21 cellular contexts compared by ENCODE assay signal in the genomic region with DNA sequence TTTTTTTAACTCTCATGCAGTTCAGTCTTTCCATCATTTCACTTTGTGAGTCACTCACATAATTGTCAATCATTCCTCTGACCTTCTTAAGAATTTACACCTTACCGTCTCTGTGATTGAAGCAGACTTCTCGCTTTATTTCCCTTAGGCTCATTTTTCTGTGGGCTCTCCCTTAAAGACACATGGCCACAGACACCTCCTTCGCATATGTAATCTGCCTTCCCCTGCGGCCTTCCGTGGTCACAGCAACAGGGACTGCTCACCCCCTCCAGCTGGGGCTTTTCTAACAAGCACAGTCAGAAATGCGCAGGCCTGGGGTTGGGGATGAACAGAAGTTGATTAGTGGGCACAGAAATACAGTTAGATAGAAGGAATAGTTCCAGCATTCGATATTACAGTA. TPM values are rescaled to one million over a fixed set of nuclear protein-coding genes. Genes with fewer than 3 reads are reported as not detected.
DNase-seq lines count a peak whose midpoint lies in the region; ATAC-seq lines count a peak whose summit lies in the region.
"Had no signal": no experiment of that assay in that cellular context is flagged by ENCODE, and none has a peak within 500 bp of the region (broad histone marks: within the 10 kb centered on the region; RNA-seq: fewer than 3 reads in every experiment).

No MANE protein-coding gene starts in this region.

- no peak overlapping the region for H3K4me3 Mint-ChIP-seq in activated CD4-positive, alpha-beta T cell treated with anti-CD3 and anti-CD28 coated beads for 36 hours
- H3K4me3 Mint-ChIP-seq in activated T-helper 1 cell treated with anti-CD3 and anti-CD28 coated beads, Interleukin-12 subunit alpha, Interleukin-12 subunit beta, Interleukin-2, Interleukin-4 antibody, amounts not matched to agents 30 ng/mL and 10 ng/mL and 1 ng/mL, durations not matched to agents 14 hours and 24 hours and 36 hours = no peak overlapping the region
- H3K4me3 Mint-ChIP-seq: T-helper 1 cell treated with Interleukin-12 subunit alpha and Interleukin-12 subunit beta and Interleukin-4 antibody, amounts not matched to agents 30 μg/mL and 1 μg/mL, for 36 hours had no signal

- H3K36me3 ChIP-seq in mesendoderm (ENCODE audit: control insufficient read depth, insufficient read depth, low read length) = no peaks in the 10 kb centered on the region

- peak; percentile 42 for ATAC-seq in activated CD4-positive, alpha-beta T cell treated with anti-CD3 and anti-CD28 coated beads for 36 hours
- ATAC-seq: HepG2, left colon, psoas muscle, Right ventricle myocardium inferior had no signal

- CTCF ChIA-PET in activated CD4-positive, alpha-beta T cell treated with anti-CD3 and anti-CD28 coated beads for 36 hours (lab: Charles Lee) = no interaction called here

- POLR2A ChIA-PET in activated CD4-positive, alpha-beta T cell treated with anti-CD3 and anti-CD28 coated beads for 36 hours (lab: Charles Lee) = no interaction called here

- H3K27me3 Mint-ChIP-seq in activated CD4-positive, alpha-beta T cell treated with anti-CD3 and anti-CD28 coated beads for 36 hours = no peaks in the 10 kb centered on the region
- H3K27me3 Mint-ChIP-seq in activated T-helper 1 cell treated with anti-CD3 and anti-CD28 coated beads, Interleukin-12 subunit alpha, Interleukin-12 subunit beta, Interleukin-2, Interleukin-4 antibody, amounts not matched to agents 30 ng/mL and 10 ng/mL and 1 ng/mL, durations not matched to agents 14 hours and 24 hours and 36 hours (ENCODE audit: insufficient read depth) = no peaks in the 10 kb centered on the region

- no peak overlapping the region for H3K56ac ChIP-seq in mesendoderm (ENCODE audit: low read length)

- H3K36me3 Mint-ChIP-seq in activated CD4-positive, alpha-beta T cell treated with anti-CD3 and anti-CD28 coated beads for 36 hours (ENCODE audit: low read depth) = peaks cover 21% of the 10 kb centered on the region
- H3K36me3 Mint-ChIP-seq in activated T-helper 1 cell treated with anti-CD3 and anti-CD28 coated beads, Interleukin-12 subunit alpha, Interleukin-12 subunit beta, Interleukin-2, Interleukin-4 antibody, amounts not matched to agents 30 ng/mL and 10 ng/mL and 1 ng/mL, durations not matched to agents 14 hours and 24 hours and 36 hours (ENCODE audit: low read depth) = peaks cover 11% of the 10 kb centered on the region

- H2BK120ac ChIP-seq in mesendoderm (ENCODE audit: low read depth, low read length) = no peak overlapping the region

- no peaks in the 10 kb centered on the region for H3K4me1 ChIP-seq in mesendoderm (ENCODE audit: control insufficient read depth, low read depth, low read length)

- H2AK5ac ChIP-seq in mesendoderm (ENCODE audit: low read length) = no peak overlapping the region

- peaks cover 5% of the 10 kb centered on the region for H3K4me1 Mint-ChIP-seq in activated CD4-positive, alpha-beta T cell treated with anti-CD3 and anti-CD28 coated beads for 36 hours
- H3K4me1 Mint-ChIP-seq in activated T-helper 1 cell treated with anti-CD3 and anti-CD28 coated beads, Interleukin-12 subunit alpha, Interleukin-12 subunit beta, Interleukin-2, Interleukin-4 antibody, amounts not matched to agents 30 ng/mL and 10 ng/mL and 1 ng/mL, durations not matched to agents 14 hours and 24 hours and 36 hours (ENCODE audit: low read depth) = peaks cover 4% of the 10 kb centered on the region

- no peaks in the 10 kb centered on the region for H3K9me3 Mint-ChIP-seq in activated CD4-positive, alpha-beta T cell treated with anti-CD3 and anti-CD28 coated beads for 36 hours (ENCODE audit: low read depth)
- no peaks in the 10 kb centered on the region for H3K9me3 Mint-ChIP-seq in activated T-helper 1 cell treated with anti-CD3 and anti-CD28 coated beads, Interleukin-12 subunit alpha, Interleukin-12 subunit beta, Interleukin-2, Interleukin-4 antibody, amounts not matched to agents 30 ng/mL and 10 ng/mL and 1 ng/mL, durations not matched to agents 14 hours and 24 hours and 36 hours
- H3K9me3 Mint-ChIP-seq: T-helper 1 cell treated with Interleukin-12 subunit alpha and Interleukin-12 subunit beta and Interleukin-4 antibody, amounts not matched to agents 30 μg/mL and 1 μg/mL, for 36 hours had no signal

- DNase-seq in activated CD4-positive, alpha-beta T cell treated with anti-CD3 and anti-CD28 coated beads for 36 hours = peak; percentile 32
- DNase-seq in activated CD4-positive, alpha-beta T cell treated with anti-CD3 and anti-CD28 coated beads for 1 hour = no peak
- DNase-seq in activated T-helper 1 cell treated with anti-CD3 and anti-CD28 coated beads, Interleukin-12 subunit alpha, Interleukin-12 subunit beta, Interleukin-2, Interleukin-4 antibody, amounts not matched to agents 30 ng/mL and 10 ng/mL and 1 ng/mL, durations not matched to agents 14 hours and 24 hours and 36 hours (ENCODE audit: low spot score) = no peak
- DNase-seq in mesendoderm (peak; percentile 80), HUDEP-2 (lab: John Stamatoyannopoulos, UW; ENCODE audit: unreplicated experiment in 76 of 76) (no peak), EL (no peak), amniotic stem cell (lab: John Stamatoyannopoulos, UW) (no peak)
- peak; percentile 2 for DNase-seq in stimulated activated CD8-positive, alpha-beta memory T cell treated with anti-CD3 and anti-CD28 coated beads, Interleukin-4, amount 100 ng/mL, for 24 hours (ENCODE audit: low read depth)
- DNase-seq: 8988T; activated CD8-positive, alpha-beta memory T cell treated with anti-CD3 and anti-CD28 coated beads, Interleukin-2, amount 50 U/mL, for 48 hours; amygdala; HCEC 1CT; left colon; NCI-H2029 treated with DMSO at 0.1 percent for 48 hours; NCI-H510A treated with DMSO at 0.1 percent for 48 hours; psoas muscle had no signal

- no peak overlapping the region for H2BK5ac ChIP-seq in mesendoderm (ENCODE audit: low read length)

- no CpG with 5 or more reads among the region's 7 CpGs for WGBS in mesendoderm (ENCODE audit: extremely low coverage, insufficient coverage, low lambda C conversion rate)

- H3K27ac Mint-ChIP-seq in activated CD4-positive, alpha-beta T cell treated with anti-CD3 and anti-CD28 coated beads for 36 hours = no peak overlapping the region
- H3K27ac Mint-ChIP-seq in activated T-helper 1 cell treated with anti-CD3 and anti-CD28 coated beads, Interleukin-12 subunit alpha, Interleukin-12 subunit beta, Interleukin-2, Interleukin-4 antibody, amounts not matched to agents 30 ng/mL and 10 ng/mL and 1 ng/mL, durations not matched to agents 14 hours and 24 hours and 36 hours = peak overlapping the region; percentile 2
- H3K27ac Mint-ChIP-seq: T-helper 1 cell treated with Interleukin-12 subunit alpha and Interleukin-12 subunit beta and Interleukin-4 antibody, amounts not matched to agents 30 μg/mL and 1 μg/mL, for 36 hours had no signal

- no peaks in the 10 kb centered on the region for H3K79me1 ChIP-seq in mesendoderm (ENCODE audit: low read length)

- no peaks in the 10 kb centered on the region for H3K27me3 ChIP-seq in mesendoderm (ENCODE audit: insufficient read depth, low read length, poor library complexity)
- H3K27me3 ChIP-seq: BLaER1 treated with 17β-estradiol and CSF1 and Interleukin-3, amounts not matched to agents 10 nM and 100 nM had no signal

- H2BK15ac ChIP-seq in mesendoderm (replicated peaks; ENCODE audit: low read depth) = no peak overlapping the region

- no peak overlapping the region for H3K4me2 ChIP-seq in mesendoderm (ENCODE audit: low read length)
- H3K4me2 ChIP-seq: BLaER1 treated with 17β-estradiol and CSF1 and Interleukin-3, amounts not matched to agents 10 nM and 100 nM had no signal

- no peak overlapping the region for H3K4me3 ChIP-seq in mesendoderm (ENCODE audit: low read length)
- H3K4me3 ChIP-seq: BLaER1 treated with 17β-estradiol and CSF1 and Interleukin-3, amounts not matched to agents 10 nM and 100 nM; psoas muscle; thoracic aorta had no signal

- intact Hi-C loops in activated CD4-positive, alpha-beta T cell treated with anti-CD3 and anti-CD28 coated beads for 36 hours (cut with DNase I, micrococcal nuclease) = no loop called here
- intact Hi-C loops in activated T-helper 1 cell treated with anti-CD3 and anti-CD28 coated beads, Interleukin-12 subunit alpha, Interleukin-12 subunit beta, Interleukin-2, Interleukin-4 antibody, amounts not matched to agents 30 ng/mL and 10 ng/mL and 1 ng/mL, durations not matched to agents 14 hours and 24 hours and 36 hours (cut with micrococcal nuclease) = no loop called here

- H3K27ac ChIP-seq in mesendoderm (ENCODE audit: low read depth, low read length) = no peak overlapping the region
- H3K27ac ChIP-seq: BLaER1 treated with 17β-estradiol and CSF1 and Interleukin-3, amounts not matched to agents 10 nM and 100 nM; psoas muscle; thoracic aorta had no signal

- H3K9ac ChIP-seq in mesendoderm (ENCODE audit: low read length) = no peak overlapping the region
- H3K9ac ChIP-seq: BLaER1 treated with 17β-estradiol and CSF1 and Interleukin-3, amounts not matched to agents 10 nM and 100 nM had no signal

- H3K79me2 ChIP-seq in mesendoderm (ENCODE audit: control insufficient read depth, insufficient read depth, low read length) = no peaks in the 10 kb centered on the region

- no peak overlapping the region for H4K8ac ChIP-seq in mesendoderm (ENCODE audit: low read depth, low read length)

- no peak overlapping the region for H3K4ac ChIP-seq in mesendoderm (ENCODE audit: low read depth, low read length)

- H4K5ac ChIP-seq in mesendoderm (ENCODE audit: low read length) = no peak overlapping the region

- H3K23ac ChIP-seq in mesendoderm (ENCODE audit: low read length) = no peak overlapping the region

- no peak overlapping the region for H3K18ac ChIP-seq in mesendoderm (ENCODE audit: low read length)

RNA-seq across cellular contexts. Expression of a gene that starts 23.0 kb away (rescaled TPM):
- 10 to 100 TPM; 43.9 to 54.5 TPM for total RNA-seq in activated CD4-positive, alpha-beta T cell treated with anti-CD3 and anti-CD28 coated beads for 36 hours
- 39.7 and 40.9 TPM in 2 replicates for total RNA-seq in activated T-helper 1 cell treated with anti-CD3 and anti-CD28 coated beads, Interleukin-12 subunit alpha, Interleukin-12 subunit beta, Interleukin-2, Interleukin-4 antibody, amounts not matched to agents 30 ng/mL and 10 ng/mL and 1 ng/mL, durations not matched to agents 14 hours and 24 hours and 36 hours
- 36.0 TPM for polyA plus RNA-seq in mesendoderm (2013, experiment 1 of 2)
- 35.9 TPM for polyA plus RNA-seq in mesendoderm (2013, experiment 2 of 2)

RNA-seq across cellular contexts. Expression of a gene that starts 56.5 kb away (rescaled TPM):
- total RNA-seq in activated CD4-positive, alpha-beta T cell treated with anti-CD3 and anti-CD28 coated beads for 36 hours = 1 to 10 TPM; 9.3 TPM
- 16.9 and 19.2 TPM in 2 replicates for total RNA-seq in activated T-helper 1 cell treated with anti-CD3 and anti-CD28 coated beads, Interleukin-12 subunit alpha, Interleukin-12 subunit beta, Interleukin-2, Interleukin-4 antibody, amounts not matched to agents 30 ng/mL and 10 ng/mL and 1 ng/mL, durations not matched to agents 14 hours and 24 hours and 36 hours
- 3.4 TPM for polyA plus RNA-seq in mesendoderm (2013, experiment 1 of 2)
- 3.2 TPM for polyA plus RNA-seq in mesendoderm (2013, experiment 2 of 2)

Comparison
In these comparisons a context has a peak if more than half of its experiments do, and no peak if none do; other contexts are left out.
1. DNase-seq: peak in activated CD4-positive, alpha-beta T cell treated with anti-CD3 and anti-CD28 coated beads for 36 hours (single experiment), mesendoderm (single experiment) and stimulated activated CD8-positive, alpha-beta memory T cell treated with anti-CD3 and anti-CD28 coated beads, Interleukin-4, amount 100 ng/mL, for 24 hours (single experiment); none in activated CD4-positive, alpha-beta T cell treated with anti-CD3 and anti-CD28 coated beads for 1 hour (single experiment), activated T-helper 1 cell treated with anti-CD3 and anti-CD28 coated beads, Interleukin-12 subunit alpha, Interleukin-12 subunit beta, Interleukin-2, Interleukin-4 antibody, amounts not matched to agents 30 ng/mL and 10 ng/mL and 1 ng/mL, durations not matched to agents 14 hours and 24 hours and 36 hours (single experiment), HUDEP-2 (0 of 76), EL (single experiment) and amniotic stem cell (single experiment).